8 cellular contexts compared by ENCODE assay signal in genomic region chr10:45348196-45348765, GRCh38. TPM values are rescaled to one million over a fixed set of nuclear protein-coding genes. Genes with fewer than 3 reads are reported as not detected.
"Had no signal": no experiment of that assay in that cellular context is flagged by ENCODE, and none has a peak within 500 bp of the region (broad histone marks: within the 10 kb centered on the region; RNA-seq: fewer than 3 reads in every experiment).

No MANE protein-coding gene starts in this region.

RNA-seq across cellular contexts. Expression of gene ALOX5, which starts 25.7 kb away (rescaled TPM):
- total RNA-seq: RPMI7951, SJCRH30, SJSA1, SK-MEL-5 had no signal
- polyA plus RNA-seq: SK-N-SH had no signal

RNA-seq across cellular contexts. Expression of gene OR13A1, which starts 32.9 kb away (rescaled TPM):
- total RNA-seq: PC-9, Peyer's patch, Right ventricle myocardium superior, RPMI7951, SJCRH30, SJSA1, SK-MEL-5 had no signal
- polyA plus RNA-seq: SK-N-SH had no signal
